In the genomic region with DNA sequence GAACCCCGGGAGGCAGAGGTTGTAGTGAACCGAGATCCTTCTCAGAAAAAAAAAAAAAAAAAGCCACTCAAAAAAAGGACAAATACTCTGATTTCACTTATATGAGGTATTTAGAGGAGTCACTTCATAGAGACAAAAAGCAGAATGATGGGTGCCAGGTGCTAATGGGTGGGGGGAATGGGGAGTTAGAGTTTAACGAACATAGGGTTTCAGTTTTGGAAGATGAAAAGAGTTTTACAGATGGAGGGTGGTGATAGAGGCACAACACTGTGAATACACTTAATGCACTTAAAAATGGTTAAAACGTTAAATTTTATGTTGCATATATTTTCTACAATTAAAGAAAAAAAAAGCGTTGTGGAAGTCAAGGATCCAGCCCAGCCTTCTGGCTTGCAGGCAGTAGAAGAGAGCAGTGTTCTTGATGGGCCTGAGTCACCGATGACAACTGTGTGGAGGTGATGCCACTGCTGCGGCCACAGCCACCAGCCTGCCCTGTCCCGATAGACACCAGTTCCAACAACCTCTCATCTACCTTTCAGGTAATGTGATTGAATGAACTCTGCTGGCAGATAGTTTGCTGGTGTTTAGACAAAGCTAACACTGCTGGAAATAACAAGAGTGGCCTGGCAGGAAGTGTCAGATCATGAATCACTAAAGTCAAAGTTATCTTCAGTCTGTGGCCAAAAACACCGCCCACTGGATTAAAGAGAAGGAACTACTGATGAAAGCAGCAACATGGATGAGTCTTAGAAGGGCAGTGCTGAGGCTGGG, we compare ENCODE assay signal across 12 cellular contexts. TPM values are rescaled to one million over a fixed set of nuclear protein-coding genes. Genes with fewer than 3 reads are reported as not detected.
DNase-seq lines count a peak whose midpoint lies in the region; ATAC-seq lines count a peak whose summit lies in the region.
"Had no signal": no experiment of that assay in that cellular context is flagged by ENCODE, and none has a peak within 500 bp of the region (broad histone marks: within the 10 kb centered on the region; RNA-seq: fewer than 3 reads in every experiment).

No MANE protein-coding gene starts in this region.

- no peaks in the 10 kb centered on the region for H3K9me3 Mint-ChIP-seq in activated naive CD8-positive, alpha-beta T cell (ENCODE audit: low read depth)
- H3K9me3 Mint-ChIP-seq in activated naive CD8-positive, alpha-beta T cell treated with anti-CD3 and anti-CD28 coated beads for 36 hours: peaks cover 3% of the 10 kb centered on the region
- no peaks in the 10 kb centered on the region for H3K9me3 Mint-ChIP-seq in T-helper 1 cell treated with Interleukin-12 subunit alpha and Interleukin-12 subunit beta and Interleukin-4 antibody, amounts not matched to agents 30 μg/mL and 1 μg/mL, for 36 hours

- peaks cover 10% of the 10 kb centered on the region for H3K4me1 Mint-ChIP-seq in activated naive CD8-positive, alpha-beta T cell (ENCODE audit: low read depth)
- peaks cover 4% of the 10 kb centered on the region for H3K4me1 Mint-ChIP-seq in activated naive CD8-positive, alpha-beta T cell treated with anti-CD3 and anti-CD28 coated beads for 36 hours
- H3K4me1 Mint-ChIP-seq in T-helper 1 cell treated with Interleukin-12 subunit alpha and Interleukin-12 subunit beta and Interleukin-4 antibody, amounts not matched to agents 30 μg/mL and 1 μg/mL, for 36 hours (ENCODE audit: low read depth): peaks cover 19% of the 10 kb centered on the region

- H3K27ac ChIP-seq in esophagus (ENCODE audit: low read depth in 2 of 2, low read length in 1 of 2): peak overlapping the region; percentile 5 to 74
- H3K27ac ChIP-seq: BLaER1 had no signal

- H3K36me3 Mint-ChIP-seq in activated naive CD8-positive, alpha-beta T cell: no peaks in the 10 kb centered on the region
- H3K36me3 Mint-ChIP-seq in activated naive CD8-positive, alpha-beta T cell treated with anti-CD3 and anti-CD28 coated beads for 36 hours: no peaks in the 10 kb centered on the region
- H3K36me3 Mint-ChIP-seq in T-helper 1 cell treated with Interleukin-12 subunit alpha and Interleukin-12 subunit beta and Interleukin-4 antibody, amounts not matched to agents 30 μg/mL and 1 μg/mL, for 36 hours (ENCODE audit: low read depth): peaks cover 14% of the 10 kb centered on the region

- H3K4me3 ChIP-seq in esophagus (ENCODE audit: low read depth in 1 of 2, low read length in 2 of 2): no peak overlapping the region
- H3K4me3 ChIP-seq: BLaER1 had no signal

- no peaks in the 10 kb centered on the region for H3K9me3 ChIP-seq in esophagus (ENCODE audit: control insufficient read depth in 2 of 2, insufficient read depth in 1 of 2, low read depth in 1 of 2, low read length in 1 of 2)
- H3K9me3 ChIP-seq: BLaER1 had no signal

- peak; percentile 52 for ATAC-seq in stimulated activated naive CD8-positive, alpha-beta T cell treated with anti-CD3 and anti-CD28 coated beads, Interleukin-15, Interleukin-2, amounts not matched to agents 100 U/mL and 50 U/mL, for 24 hours
- ATAC-seq in HG03196 (IDR thresholded peaks at IDR 0.05; ENCODE audit: unreplicated experiment) (no peak), GM19467 (IDR thresholded peaks at IDR 0.05; ENCODE audit: unreplicated experiment) (no peak)
- ATAC-seq: Panc1 had no signal

- no peak for DNase-seq in activated naive CD8-positive, alpha-beta T cell treated with anti-CD3 and anti-CD28 coated beads for 36 hours
- peak; percentile 7 for DNase-seq in stimulated activated naive CD8-positive, alpha-beta T cell treated with anti-CD3 and anti-CD28 coated beads, Interleukin-15, Interleukin-2, amounts not matched to agents 100 U/mL and 50 U/mL, for 24 hours
- DNase-seq in germinal center (ENCODE audit: low spot score): no peak
- DNase-seq: activated CD4-positive, alpha-beta T cell treated with anti-CD3 and anti-CD28 coated beads, Interleukin-2, amount 50 U/mL, for 4 hours; NCI-H187 had no signal

- H3K27ac Mint-ChIP-seq in activated naive CD8-positive, alpha-beta T cell: no peak overlapping the region
- H3K27ac Mint-ChIP-seq in activated naive CD8-positive, alpha-beta T cell treated with anti-CD3 and anti-CD28 coated beads for 36 hours: no peak overlapping the region
- H3K27ac Mint-ChIP-seq in T-helper 1 cell treated with Interleukin-12 subunit alpha and Interleukin-12 subunit beta and Interleukin-4 antibody, amounts not matched to agents 30 μg/mL and 1 μg/mL, for 36 hours: peak overlapping the region; percentile 13

- no peaks in the 10 kb centered on the region for H3K27me3 Mint-ChIP-seq in activated naive CD8-positive, alpha-beta T cell
- no peaks in the 10 kb centered on the region for H3K27me3 Mint-ChIP-seq in activated naive CD8-positive, alpha-beta T cell treated with anti-CD3 and anti-CD28 coated beads for 36 hours
- no peaks in the 10 kb centered on the region for H3K27me3 Mint-ChIP-seq in T-helper 1 cell treated with Interleukin-12 subunit alpha and Interleukin-12 subunit beta and Interleukin-4 antibody, amounts not matched to agents 30 μg/mL and 1 μg/mL, for 36 hours (ENCODE audit: low read depth)

- no peaks in the 10 kb centered on the region for H3K27me3 ChIP-seq in esophagus (ENCODE audit: control insufficient read depth in 1 of 2, insufficient read depth in 2 of 2, low read length in 2 of 2)
- H3K27me3 ChIP-seq: BLaER1 had no signal

- H3K4me1 ChIP-seq in esophagus (ENCODE audit: control insufficient read depth in 2 of 2, insufficient read depth in 2 of 2, low read length in 1 of 2): peaks cover 0 to 4% of the 10 kb centered on the region in 2 donors
- H3K4me1 ChIP-seq: BLaER1 had no signal

- H3K36me3 ChIP-seq in esophagus (ENCODE audit: control insufficient read depth in 2 of 2, insufficient read depth in 2 of 2, low read length in 1 of 2): no peaks in the 10 kb centered on the region
- H3K36me3 ChIP-seq: BLaER1 had no signal

- 51 to 63% methylated on average over 9 of the region's 9 CpGs for WGBS in esophagus, 2 donors

- peak overlapping the region; percentile 0 for H3K4me3 Mint-ChIP-seq in activated naive CD8-positive, alpha-beta T cell
- H3K4me3 Mint-ChIP-seq in activated naive CD8-positive, alpha-beta T cell treated with anti-CD3 and anti-CD28 coated beads for 36 hours: no peak overlapping the region
- peak overlapping the region; percentile 14 for H3K4me3 Mint-ChIP-seq in T-helper 1 cell treated with Interleukin-12 subunit alpha and Interleukin-12 subunit beta and Interleukin-4 antibody, amounts not matched to agents 30 μg/mL and 1 μg/mL, for 36 hours

RNA-seq across cellular contexts. Expression of a gene that starts 49.9 kb away (rescaled TPM):
- 10 to 100 TPM; 29.6 to 29.7 TPM for total RNA-seq in activated naive CD8-positive, alpha-beta T cell treated with anti-CD3 and anti-CD28 coated beads for 36 hours
- polyA plus RNA-seq in esophagus: 1 to 10 TPM; 6.8 to 9.7 TPM
